ENCODE assay signal across 22 cellular contexts in the genomic region with DNA sequence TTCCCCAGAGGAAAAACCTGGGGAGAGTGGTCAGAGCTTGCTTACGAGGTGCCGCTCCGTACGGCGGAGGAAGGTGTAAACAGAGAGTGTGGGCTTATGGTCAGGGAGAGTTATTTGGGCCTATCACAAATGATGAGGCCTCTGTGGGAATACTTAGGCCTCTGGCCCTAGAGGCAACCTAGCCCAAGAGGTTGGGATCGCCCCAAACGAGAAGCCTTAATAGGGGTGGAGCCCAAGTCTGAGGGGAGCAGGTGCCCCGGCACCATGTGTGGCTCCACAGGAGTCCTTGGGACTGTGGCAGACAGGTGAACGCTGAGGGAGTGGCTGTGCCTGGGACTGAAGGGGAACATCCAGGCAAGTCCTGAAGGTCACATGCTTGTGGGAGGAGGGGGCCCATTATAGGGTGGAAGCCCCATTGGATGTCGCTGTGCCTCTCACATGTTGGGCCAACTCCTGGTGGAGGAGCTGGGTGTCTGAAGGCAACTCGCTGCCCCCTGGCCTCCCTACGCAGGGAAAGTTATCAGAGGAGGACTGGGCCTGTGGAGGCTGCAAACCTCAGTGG.
"Had no signal": no experiment of that assay in that cellular context is flagged by ENCODE, and none has a peak within 500 bp of the region (broad histone marks: within the 10 kb centered on the region; RNA-seq: fewer than 3 reads in every experiment).

No MANE protein-coding gene starts in this region.

- H3K4me3 Mint-ChIP-seq: effector memory CD8-positive, alpha-beta T cell; naive thymus-derived CD8-positive, alpha-beta T cell; nephron progenitor cell; stimulated activated naive B cell treated with anti-CD40 and anti-IgM and Interleukin-4, amounts not matched to agents 10 μg/mL and 1 μg/mL and 100 μg/mL, for 72 hours; stimulated activated naive CD8-positive, alpha-beta T cell treated with anti-CD3 and anti-CD28 coated beads, Interleukin-15, Interleukin-2, amounts not matched to agents 100 ng/mL and 50 ng/mL, for 24 hours had no signal

- H3K27ac Mint-ChIP-seq: effector memory CD8-positive, alpha-beta T cell; nephron progenitor cell; stimulated activated naive CD8-positive, alpha-beta T cell treated with anti-CD3 and anti-CD28 coated beads, Interleukin-15, Interleukin-2, amounts not matched to agents 100 ng/mL and 50 ng/mL, for 24 hours had no signal

- DNase-seq: cortex of kidney; effector memory CD8-positive, alpha-beta T cell; foreskin fibroblast; gastrocnemius medialis; left colon; left ventricle myocardium superior; lower lobe of right lung; naive thymus-derived CD8-positive, alpha-beta T cell; nephron progenitor cell; occipital lobe; pancreas; right lobe of liver; stimulated activated CD4-positive, alpha-beta T cell treated with anti-CD3 and anti-CD28 coated beads, Interleukin-2, amount 100 ng/mL, for 24 hours; stimulated activated CD4-positive, alpha-beta T cell treated with anti-CD3 and anti-CD28 coated beads, Interleukin-4, amount 100 ng/mL, for 24 hours; stimulated activated naive B cell treated with anti-CD40 and anti-IgM and Interleukin-4, amounts not matched to agents 10 μg/mL and 1 μg/mL and 100 μg/mL, for 72 hours; upper lobe of right lung; uterus had no signal

- H3K36me3 ChIP-seq: gastrocnemius medialis, lower lobe of right lung, pancreas, right lobe of liver, thoracic aorta, tibial nerve, upper lobe of right lung, uterus had no signal

- H3K4me2 ChIP-seq: smooth muscle cell had no signal

- FAIRE-seq: endometrium, pancreas had no signal

- H3K9me3 Mint-ChIP-seq: effector memory CD8-positive, alpha-beta T cell; naive thymus-derived CD8-positive, alpha-beta T cell; nephron progenitor cell; stimulated activated naive B cell treated with anti-CD40 and anti-IgM and Interleukin-4, amounts not matched to agents 10 μg/mL and 1 μg/mL and 100 μg/mL, for 72 hours; stimulated activated naive CD8-positive, alpha-beta T cell treated with anti-CD3 and anti-CD28 coated beads, Interleukin-15, Interleukin-2, amounts not matched to agents 100 ng/mL and 50 ng/mL, for 24 hours had no signal

- H3K27ac ChIP-seq: gastrocnemius medialis, lower lobe of right lung, pancreas, right lobe of liver, thoracic aorta, upper lobe of right lung, uterus had no signal

- ATAC-seq: effector memory CD8-positive, alpha-beta T cell; gastrocnemius medialis; left colon; left ventricle myocardium superior; lower lobe of right lung; naive thymus-derived CD8-positive, alpha-beta T cell; pancreas; right lobe of liver; stimulated activated naive B cell treated with anti-CD40 and anti-IgM and Interleukin-4, amounts not matched to agents 10 μg/mL and 1 μg/mL and 100 μg/mL, for 72 hours; upper lobe of right lung had no signal

- H3K4me1 ChIP-seq: gastrocnemius medialis, lower lobe of right lung, right lobe of liver, upper lobe of right lung, uterus had no signal

- H3K9me3 ChIP-seq: gastrocnemius medialis, lower lobe of right lung, pancreas, right lobe of liver, thoracic aorta, tibial nerve, upper lobe of right lung, uterus had no signal

- H3K36me3 Mint-ChIP-seq: naive thymus-derived CD8-positive, alpha-beta T cell; stimulated activated naive B cell treated with anti-CD40 and anti-IgM and Interleukin-4, amounts not matched to agents 10 μg/mL and 1 μg/mL and 100 μg/mL, for 72 hours had no signal

- H3K4me1 Mint-ChIP-seq: naive thymus-derived CD8-positive, alpha-beta T cell; nephron progenitor cell; stimulated activated naive B cell treated with anti-CD40 and anti-IgM and Interleukin-4, amounts not matched to agents 10 μg/mL and 1 μg/mL and 100 μg/mL, for 72 hours had no signal

- H3K4me3 ChIP-seq: gastrocnemius medialis, lower lobe of right lung, pancreas, right lobe of liver, smooth muscle cell, thoracic aorta, tibial nerve, upper lobe of right lung, uterus had no signal

- H3K27me3 ChIP-seq: gastrocnemius medialis, pancreas, right lobe of liver, tibial nerve, upper lobe of right lung, uterus had no signal
